ENCODE assay signal across 1 cellular context in genomic region chr1:28928306-28928987, GRCh38.
TF ChIP-seq lines count a peak whose summit lies in the region.

No MANE protein-coding gene starts in this region.

TF ChIP-seq in K562, 482 proteins besides CTCF, POLR2A, EP300 and RAD21 (continued from another document and continues in another):
- TF ChIP-seq ZNF41 (CRISPR knock-in tag; conservative IDR thresholded peaks at IDR 0.05) (no peak), ZBTB43 (CRISPR knock-in tag; IDR thresholded peaks at IDR 0.05) (no peak), XRCC3 (IDR thresholded peaks at IDR 0.05) (no peak), ZHX1 (conservative IDR thresholded peaks at IDR 0.05; ENCODE audit: low read length) (no peak), CXXC5 (CRISPR knock-in tag; IDR thresholded peaks at IDR 0.05) (peak; percentile 12; the same call in 1 of the 2 replicates), ID3 (CRISPR knock-in tag; IDR thresholded peaks at IDR 0.05) (no peak), ID3 (tag; IDR thresholded peaks at IDR 0.05) (peak; percentile 4; the same call in 1 of the 2 replicates), SIN3B (IDR thresholded peaks at IDR 0.05; ENCODE audit: low read depth) (no peak), ZNF384 (IDR thresholded peaks at IDR 0.05; ENCODE audit: low read depth, low read length) (0 out of 2 replicates have a peak, but pooled peaks have one; percentile 8), ZNF639 (CRISPR knock-in tag; conservative IDR thresholded peaks at IDR 0.05 in 1 of 2, IDR thresholded peaks at IDR 0.05 in 1 of 2) (peak in 1 of 2 experiments; percentile 39; a peak in 1 of 4 replicates), ZNF12 (CRISPR knock-in tag; IDR thresholded peaks at IDR 0.05) (no peak), POLR2AphosphoS2 (IDR thresholded peaks at IDR 0.05; ENCODE audit: low read length) (no peak), FOXJ3 (CRISPR knock-in tag; IDR thresholded peaks at IDR 0.05) (no peak), E2F8 (IDR thresholded peaks at IDR 0.05; ENCODE audit: low read depth, partially characterized antibody) (no peak), ZNF589 (CRISPR knock-in tag; IDR thresholded peaks at IDR 0.05; ENCODE audit: low read depth) (no peak), ELK3 (CRISPR knock-in tag; IDR thresholded peaks at IDR 0.05) (peak; percentile 23; the same call in 1 of the 2 replicates), ZBTB12 (CRISPR knock-in tag; IDR thresholded peaks at IDR 0.05) (no peak), FUS (optimal IDR thresholded peaks at IDR 0.05; ENCODE audit: low read depth, low read length) (no peak), WHSC1 (IDR thresholded peaks at IDR 0.05; ENCODE audit: low read length) (no peak), ZBTB33 (CRISPR knock-in tag; IDR thresholded peaks at IDR 0.05) (no peak), ZNF592 (IDR thresholded peaks at IDR 0.05) (0 out of 2 replicates have a peak, but pooled peaks have one; percentile 51), PML (IDR thresholded peaks at IDR 0.05; ENCODE audit: low read length) (0 out of 2 replicates have a peak, but pooled peaks have one; percentile 40), ELF1 (tag; IDR thresholded peaks at IDR 0.05) (peak; percentile 51; the same call in 1 of the 2 replicates), ARID1B (IDR thresholded peaks at IDR 0.05) (peak; percentile 80), ZNF175 (CRISPR knock-in tag; IDR thresholded peaks at IDR 0.05; ENCODE audit: low read depth) (no peak), L3MBTL2 (IDR thresholded peaks at IDR 0.05) (0 out of 2 replicates have a peak, but pooled peaks have one; percentile 2), CBFA2T3 (IDR thresholded peaks at IDR 0.05) (peak; percentile 83), PHTF2 (CRISPR knock-in tag; IDR thresholded peaks at IDR 0.05) (peak; percentile 52; the same call in 1 of the 2 replicates), TCF7 (IDR thresholded peaks at IDR 0.05; ENCODE audit: borderline replicate concordance) (no peak), KLF1 (tag; IDR thresholded peaks at IDR 0.05) (no peak), HES1 (IDR thresholded peaks at IDR 0.05; ENCODE audit: low read depth) (no peak), DLX4 (CRISPR knock-in tag; IDR thresholded peaks at IDR 0.05) (no peak), HMGXB4 (CRISPR knock-in tag; IDR thresholded peaks at IDR 0.05) (no peak), MTA2 (IDR thresholded peaks at IDR 0.05; ENCODE audit: low read depth) (peak; percentile 32; the same call in 1 of the 2 replicates), SREBF1 (IDR thresholded peaks at IDR 0.05; ENCODE audit: borderline replicate concordance, low read depth, low read length) (no peak), TARDBP (IDR thresholded peaks at IDR 0.05) (no peak), MAFK (IDR thresholded peaks at IDR 0.05; ENCODE audit: low read length) (no peak), FOXA1 (IDR thresholded peaks at IDR 0.05; ENCODE audit: borderline replicate concordance) (no peak), MTA3 (IDR thresholded peaks at IDR 0.05; ENCODE audit: borderline replicate concordance) (no peak)
